Comparison of ENCODE assay signal across 25 cellular contexts in the genomic region with DNA sequence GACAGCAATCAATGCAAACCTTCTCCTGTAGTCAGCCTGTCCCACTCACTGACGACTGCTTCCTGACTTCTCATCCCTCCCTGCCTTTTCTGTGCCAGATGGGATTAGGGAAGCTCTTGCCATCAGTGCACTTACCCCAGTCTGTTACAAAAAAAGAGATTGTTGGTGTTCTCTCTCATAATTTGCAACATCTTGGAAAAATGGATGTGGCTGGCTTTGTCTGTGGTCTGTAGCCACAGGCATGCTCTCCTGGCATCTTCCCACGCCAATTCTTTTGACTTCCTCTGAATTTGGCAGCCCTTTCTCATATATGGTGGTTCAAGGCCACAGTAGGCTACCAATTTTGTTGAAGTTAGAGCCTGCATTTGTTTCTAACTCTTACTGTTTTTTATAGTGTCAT. TPM values are rescaled to one million over a fixed set of nuclear protein-coding genes. Genes with fewer than 3 reads are reported as not detected.
A peak's percentile ranks its signal among the peaks of the same experiment; 100 is the strongest.
DNase-seq lines count a peak whose midpoint lies in the region.
"Had no signal": no experiment of that assay in that cellular context is flagged by ENCODE, and none has a peak within 500 bp of the region (broad histone marks: within the 10 kb centered on the region; RNA-seq: fewer than 3 reads in every experiment).

No MANE protein-coding gene starts in this region.

- no peak overlapping the region for H3K4me3 ChIP-seq in CD4-positive, alpha-beta memory T cell (ENCODE audit: low read length in 2 of 2)
- H3K4me3 ChIP-seq: esophagus muscularis mucosa, left lung, psoas muscle, tibial nerve had no signal

- no peaks in the 10 kb centered on the region for H3K4me1 ChIP-seq in CD4-positive, alpha-beta memory T cell (ENCODE audit: insufficient read depth, low read length)
- H3K4me1 ChIP-seq: esophagus muscularis mucosa, left lung, psoas muscle, tibial nerve had no signal

- H3K27ac ChIP-seq in CD4-positive, alpha-beta memory T cell (ENCODE audit: low read depth, low read length), result no peak overlapping the region
- H3K27ac ChIP-seq: esophagus muscularis mucosa, left lung, psoas muscle, tibial nerve had no signal

- DNase-seq in EL (peak; percentile 62), LHCN-M2 (ENCODE audit: low read depth) (peak; percentile 83), fibroblast of gingiva (ENCODE audit: low read depth) (peak; percentile 74), stromal cell of bone marrow (ENCODE audit: low read depth) (peak; percentile 73), NCI-H1694 (lab: John Stamatoyannopoulos, UW) (no peak), superior temporal gyrus (ENCODE audit: extremely low spot score) (no peak)
- DNase-seq in CD4-positive, alpha-beta memory T cell, result no peak
- DNase-seq: activated CD4-positive, alpha-beta T cell treated with anti-CD3 and anti-CD28 coated beads for 1 hour; activated naive CD4-positive, alpha-beta T cell treated with anti-CD3 and anti-CD28 coated beads, Interleukin-2, amount 10 ng/mL, durations not matched to agents 7 days and 5 days; activated T-cell treated with anti-CD3 and anti-CD28 coated beads, Interleukin-2, amount 50 U/mL, for 72 hours; aorta; C1 segment of cervical spinal cord; effector memory CD4-positive, alpha-beta T cell; GOT3; KBM-7; left lung; NCI-H1092; psoas muscle; small intestine; stimulated activated naive CD4-positive, alpha-beta T cell treated with Interleukin-2 at 50 U/mL for 16 hours; SW 1271 had no signal

- H3K36me3 ChIP-seq in CD4-positive, alpha-beta memory T cell (ENCODE audit: insufficient read depth, low read length), result no peaks in the 10 kb centered on the region
- H3K36me3 ChIP-seq: esophagus muscularis mucosa, left lung, tibial nerve had no signal

- H3K27me3 ChIP-seq in CD4-positive, alpha-beta memory T cell (ENCODE audit: insufficient read depth, low read length), result no peaks in the 10 kb centered on the region
- H3K27me3 ChIP-seq: esophagus muscularis mucosa, left lung, tibial nerve had no signal

- H3K4me3 Mint-ChIP-seq in CD4-positive, alpha-beta memory T cell, result no peak overlapping the region
- H3K4me3 Mint-ChIP-seq: activated naive CD4-positive, alpha-beta T cell treated with anti-CD3 and anti-CD28 coated beads, Interleukin-2, amount 10 ng/mL, durations not matched to agents 7 days and 5 days; activated T-cell treated with anti-CD3 and anti-CD28 coated beads, Interleukin-2, amount 50 U/mL, for 72 hours; neural crest cell had no signal

- H3K27me3 Mint-ChIP-seq in CD4-positive, alpha-beta memory T cell, result peaks cover 1 to 9% of the 10 kb centered on the region in 2 donors
- H3K27me3 Mint-ChIP-seq: activated naive CD4-positive, alpha-beta T cell treated with anti-CD3 and anti-CD28 coated beads, Interleukin-2, amount 10 ng/mL, durations not matched to agents 7 days and 5 days had no signal

- intact Hi-C loops in CD4-positive, alpha-beta memory T cell (cut with micrococcal nuclease), result no loop called here

- peaks cover 0 to 2% (median 0%) of the 10 kb centered on the region in 8 donors for H3K9me3 Mint-ChIP-seq in CD4-positive, alpha-beta memory T cell
- H3K9me3 Mint-ChIP-seq: activated naive CD4-positive, alpha-beta T cell treated with anti-CD3 and anti-CD28 coated beads, Interleukin-2, amount 10 ng/mL, durations not matched to agents 7 days and 5 days; activated T-cell treated with anti-CD3 and anti-CD28 coated beads, Interleukin-2, amount 50 U/mL, for 72 hours had no signal

- no peak overlapping the region for H3K27ac Mint-ChIP-seq in CD4-positive, alpha-beta memory T cell
- H3K27ac Mint-ChIP-seq: activated naive CD4-positive, alpha-beta T cell treated with anti-CD3 and anti-CD28 coated beads, Interleukin-2, amount 10 ng/mL, durations not matched to agents 7 days and 5 days; activated T-cell treated with anti-CD3 and anti-CD28 coated beads, Interleukin-2, amount 50 U/mL, for 72 hours had no signal

- POLR2A ChIA-PET in CD4-positive, alpha-beta memory T cell (lab: Charles Lee; ENCODE audit: partially characterized antibody), result no interaction called here

- no peaks in the 10 kb centered on the region for H3K9me3 ChIP-seq in CD4-positive, alpha-beta memory T cell (ENCODE audit: control insufficient read depth in 1 of 2, low read length in 2 of 2)
- H3K9me3 ChIP-seq: esophagus muscularis mucosa, left lung, psoas muscle, tibial nerve had no signal

- no peaks in the 10 kb centered on the region for H3K36me3 Mint-ChIP-seq in CD4-positive, alpha-beta memory T cell
- H3K36me3 Mint-ChIP-seq: activated naive CD4-positive, alpha-beta T cell treated with anti-CD3 and anti-CD28 coated beads, Interleukin-2, amount 10 ng/mL, durations not matched to agents 7 days and 5 days had no signal

- CTCF ChIA-PET in CD4-positive, alpha-beta memory T cell (lab: Charles Lee; ENCODE audit: partially characterized antibody), result no interaction called here

- no peaks in the 10 kb centered on the region for H3K4me1 Mint-ChIP-seq in CD4-positive, alpha-beta memory T cell
- H3K4me1 Mint-ChIP-seq: activated naive CD4-positive, alpha-beta T cell treated with anti-CD3 and anti-CD28 coated beads, Interleukin-2, amount 10 ng/mL, durations not matched to agents 7 days and 5 days; neural crest cell had no signal

RNA-seq across cellular contexts. Expression of a gene that starts 11.7 kb away (rescaled TPM):
- total RNA-seq in LHCN-M2 (2014; rRNA removed), result 0.34 and 2.2 TPM in 2 replicates
- polyA plus RNA-seq in LHCN-M2 (2012), result 0.07 TPM
- not detected for total RNA-seq in CD4-positive, alpha-beta memory T cell
- not detected for polyA plus RNA-seq in CD4-positive, alpha-beta memory T cell
- total RNA-seq: activated T-cell treated with anti-CD3 and anti-CD28 coated beads, Interleukin-2, amount 50 U/mL, for 72 hours; G401; psoas muscle had no signal

Comparison
In these comparisons a context has a peak if more than half of its experiments do, and no peak if none do; other contexts are left out.
1. DNase-seq: peak in EL (single experiment), LHCN-M2 (single experiment), fibroblast of gingiva (single experiment) and stromal cell of bone marrow (single experiment); none in CD4-positive, alpha-beta memory T cell (0 of 5), NCI-H1694 (single experiment) and superior temporal gyrus (single experiment).